24 cellular contexts compared by ENCODE assay signal in genomic region chr20:49380245-49380875, GRCh38.
DNase-seq lines count a peak whose midpoint lies in the region; ATAC-seq and TF ChIP-seq lines count a peak whose summit lies in the region.
"Had no signal": no experiment of that assay in that cellular context is flagged by ENCODE, and none has a peak within 500 bp of the region (broad histone marks: within the 10 kb centered on the region; RNA-seq: fewer than 3 reads in every experiment).

No MANE protein-coding gene starts in this region.

- no peaks in the 10 kb centered on the region for H3K9me3 Mint-ChIP-seq in WTC11
- H3K9me3 Mint-ChIP-seq in nephron progenitor cell: no peaks in the 10 kb centered on the region
- H3K9me3 Mint-ChIP-seq: activated naive CD8-positive, alpha-beta T cell treated with anti-CD3 and anti-CD28 coated beads, Interleukin-2, amount 50 U/mL, for 24 hours; natural killer cell treated with Interleukin-12 subunit alpha and Interleukin-12 subunit beta and Interleukin-15 and Interleukin-18, amount 100 ng/mL, for 72 hours had no signal

- H3K27ac ChIP-seq in HUES48 (ENCODE audit: low read depth, low read length): no peak overlapping the region
- H3K27ac ChIP-seq: parathyroid adenoma, SJSA1, thoracic aorta had no signal

- no peaks in the 10 kb centered on the region for H3K9me3 ChIP-seq in HUES48 (ENCODE audit: control insufficient read depth, insufficient read depth, low read length)
- H3K9me3 ChIP-seq: Peyer's patch, SJSA1, thoracic aorta had no signal

- POLR2A ChIA-PET in WTC11 (lab: Charles Lee): no interaction called here
- POLR2A ChIA-PET in GM10248 (lab: Yijun Ruan, JAX): no interaction called here

- ATAC-seq in WTC11 (peak; percentile 78), HG02798 (IDR thresholded peaks at IDR 0.05; ENCODE audit: poor library complexity, unreplicated experiment) (no peak)
- ATAC-seq: activated naive CD8-positive, alpha-beta T cell treated with anti-CD3 and anti-CD28 coated beads, Interleukin-2, amount 50 U/mL, for 24 hours; sciatic nerve had no signal

- H3K27ac Mint-ChIP-seq in WTC11 (no peak overlapping the region), nephron progenitor cell (no peak overlapping the region)
- H3K27ac Mint-ChIP-seq: activated naive CD8-positive, alpha-beta T cell treated with anti-CD3 and anti-CD28 coated beads, Interleukin-2, amount 50 U/mL, for 24 hours; natural killer cell treated with Interleukin-12 subunit alpha and Interleukin-12 subunit beta and Interleukin-15 and Interleukin-18, amount 100 ng/mL, for 72 hours had no signal

- H3K4me1 ChIP-seq in HUES48 (ENCODE audit: control insufficient read depth, insufficient read depth, low read length): peaks cover 14% of the 10 kb centered on the region
- H3K4me1 ChIP-seq: parathyroid adenoma, Peyer's patch, SJSA1 had no signal

- H3K27me3 Mint-ChIP-seq in WTC11 (ENCODE audit: low read depth) (no peaks in the 10 kb centered on the region), nephron progenitor cell (ENCODE audit: low read depth, poor library complexity) (peaks cover 24% of the 10 kb centered on the region)

- H3K9ac ChIP-seq in HUES48 (ENCODE audit: low read depth, low read length): no peak overlapping the region
- H3K9ac ChIP-seq: parathyroid adenoma had no signal

- H3K4me3 Mint-ChIP-seq in WTC11: no peak overlapping the region
- H3K4me3 Mint-ChIP-seq in nephron progenitor cell: no peak overlapping the region
- H3K4me3 Mint-ChIP-seq: activated naive CD8-positive, alpha-beta T cell treated with anti-CD3 and anti-CD28 coated beads, Interleukin-2, amount 50 U/mL, for 24 hours; natural killer cell treated with Interleukin-12 subunit alpha and Interleukin-12 subunit beta and Interleukin-15 and Interleukin-18, amount 100 ng/mL, for 72 hours had no signal

- H3K4me3 ChIP-seq in HUES48 (ENCODE audit: low read depth, low read length): 0 out of 2 replicates have a peak overlapping the region, but pooled peaks have one; percentile 43
- H3K4me3 ChIP-seq: Peyer's patch, SJSA1, thoracic aorta had no signal

- peaks cover 26% of the 10 kb centered on the region for H3K4me1 Mint-ChIP-seq in WTC11
- H3K4me1 Mint-ChIP-seq in nephron progenitor cell: peaks cover 8% of the 10 kb centered on the region

- H3K36me3 Mint-ChIP-seq in WTC11: no peaks in the 10 kb centered on the region
- no peaks in the 10 kb centered on the region for H3K36me3 Mint-ChIP-seq in nephron progenitor cell (ENCODE audit: low read depth)
- H3K36me3 Mint-ChIP-seq: natural killer cell treated with Interleukin-12 subunit alpha and Interleukin-12 subunit beta and Interleukin-15 and Interleukin-18, amount 100 ng/mL, for 72 hours had no signal

- H3K27me3 ChIP-seq in HUES48 (ENCODE audit: control insufficient read depth, insufficient read depth, low read length): no peaks in the 10 kb centered on the region
- H3K27me3 ChIP-seq: Peyer's patch, SJSA1 had no signal

- CTCF ChIA-PET in WTC11 (lab: Charles Lee) (interaction anchor here (1.2 to 5.2 kb wide), 7 partner anchors 24 to 228 kb away, joined by 3 to 34 read pairs (median 5); partner anchors contain the start of gene KCNB1), GM10248 (lab: Yijun Ruan, JAX) (interaction anchor here (1.0 to 1.8 kb wide), 3 partner anchors 24 to 31 kb away, joined by 3 to 4 read pairs (median 4); no protein-coding TSS in a partner anchor)

- peak; percentile 31 for DNase-seq in ELF-1 (ENCODE audit: low read depth, low spot score)
- DNase-seq in WTC11 (ENCODE audit: low spot score): peak; percentile 71
- DNase-seq in nephron progenitor cell: peak; percentile 46
- no peak for DNase-seq in retina
- DNase-seq in activated CD4-positive, alpha-beta T cell treated with anti-CD3 and anti-CD28 coated beads for 48 hours: no peak
- no peak for DNase-seq in GM10248 (ENCODE audit: extremely low spot score)
- DNase-seq: activated gamma-delta T cell; activated naive CD8-positive, alpha-beta T cell treated with anti-CD3 and anti-CD28 coated beads, Interleukin-2, amount 50 U/mL, for 24 hours; activated T-cell treated with anti-CD3 and anti-CD28 coated beads, Interleukin-2, amount 50 U/mL, for 1 hour; Calu3; foreskin fibroblast; NCI-H1048; NCI-H187 treated with DMSO at 0.1 percent for 48 hours; NK-92 treated with Interleukin-12 subunit alpha and Interleukin-12 subunit beta, amount 100 ng/mL, for 24 hours; Peyer's patch; stimulated activated naive CD4-positive, alpha-beta T cell treated with Interleukin-2 at 50 U/mL for 16 hours; T-helper 1 cell had no signal

- TF ChIP-seq CTCF in WTC11 (IDR thresholded peaks at IDR 0.05) (no peak), nephron progenitor cell (IDR thresholded peaks at IDR 0.05) (no peak), GM10248 (IDR thresholded peaks at IDR 0.05; ENCODE audit: control extremely low read depth, extremely low read depth, low read depth, missing control alignments) (no peak)

- H3K36me3 ChIP-seq in HUES48 (ENCODE audit: control insufficient read depth, insufficient read depth, low read length): no peaks in the 10 kb centered on the region
- H3K36me3 ChIP-seq: Peyer's patch, SJSA1, thoracic aorta had no signal

TF ChIP-seq in WTC11, 78 proteins besides CTCF, POLR2A, EP300 and RAD21:
- TF ChIP-seq TEAD4 (CRISPR knock-in tag; IDR thresholded peaks at IDR 0.05) (no peak), ZSCAN18 (CRISPR knock-in tag; IDR thresholded peaks at IDR 0.05) (no peak), ZNF396 (CRISPR knock-in tag; IDR thresholded peaks at IDR 0.05; ENCODE audit: borderline replicate concordance) (no peak), TEAD1 (CRISPR knock-in tag; IDR thresholded peaks at IDR 0.05) (no peak), FOXK1 (CRISPR knock-in tag; IDR thresholded peaks at IDR 0.05) (no peak), GABPB1 (CRISPR knock-in tag; IDR thresholded peaks at IDR 0.05) (no peak), SMAD4 (CRISPR knock-in tag; IDR thresholded peaks at IDR 0.05) (no peak), ZNF317 (CRISPR knock-in tag; IDR thresholded peaks at IDR 0.05; ENCODE audit: borderline replicate concordance, low read depth) (no peak), EMX1 (CRISPR knock-in tag; IDR thresholded peaks at IDR 0.05) (no peak), SOX15 (CRISPR knock-in tag; IDR thresholded peaks at IDR 0.05) (no peak), PRRX2 (CRISPR knock-in tag; IDR thresholded peaks at IDR 0.05) (no peak), TP53 (CRISPR knock-in tag; IDR thresholded peaks at IDR 0.05) (no peak), CREB1 (CRISPR knock-in tag; IDR thresholded peaks at IDR 0.05) (no peak), ARID4B (CRISPR knock-in tag; IDR thresholded peaks at IDR 0.05; ENCODE audit: borderline replicate concordance) (no peak), ZNF423 (CRISPR knock-in tag; IDR thresholded peaks at IDR 0.05) (no peak)
- TF ChIP-seq, protein P1, sequence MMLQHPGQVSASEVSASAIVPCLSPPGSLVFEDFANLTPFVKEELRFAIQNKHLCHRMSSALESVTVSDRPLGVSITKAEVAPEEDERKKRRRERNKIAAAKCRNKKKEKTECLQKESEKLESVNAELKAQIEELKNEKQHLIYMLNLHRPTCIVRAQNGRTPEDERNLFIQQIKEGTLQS (CRISPR knock-in tag; conservative IDR thresholded peaks at IDR 0.05): no peak

Comparison
In these comparisons a context has a peak if more than half of its experiments do, and no peak if none do; other contexts are left out.
1. DNase-seq: peak in ELF-1 (single experiment), WTC11 (single experiment) and nephron progenitor cell (single experiment); none in retina (single experiment), activated CD4-positive, alpha-beta T cell treated with anti-CD3 and anti-CD28 coated beads for 48 hours (single experiment) and GM10248 (single experiment).